Comparison of ENCODE assay signal across 20 cellular contexts in genomic region chr11:102555091-102555490, GRCh38. TPM values are rescaled to one million over a fixed set of nuclear protein-coding genes. Genes with fewer than 3 reads are reported as not detected.
A peak's percentile ranks its signal among the peaks of the same experiment; 100 is the strongest.
DNase-seq lines count a peak whose midpoint lies in the region; ATAC-seq, FAIRE-seq and TF ChIP-seq lines count a peak whose summit lies in the region.
"Had no signal": no experiment of that assay in that cellular context is flagged by ENCODE, and none has a peak within 500 bp of the region (broad histone marks: within the 10 kb centered on the region; RNA-seq: fewer than 3 reads in every experiment).

No MANE protein-coding gene starts in this region.

- H3K4me3 ChIP-seq in HepG2 (replicated peaks in 1 of 3; ENCODE audit: insufficient read depth in 1 of 3, low read depth in 2 of 3, low read length in 3 of 3) (no peak overlapping the region), right lobe of liver (no peak overlapping the region), PC-9 (no peak overlapping the region), left ventricle myocardium inferior (no peak overlapping the region)
- H3K4me3 ChIP-seq: BLaER1, GM12878 had no signal

- no peak overlapping the region for H3K4me2 ChIP-seq in HepG2 (ENCODE audit: low read depth, low read length)
- no peak overlapping the region for H3K4me2 ChIP-seq in PC-9
- H3K4me2 ChIP-seq: BLaER1 had no signal

- no peak overlapping the region for H2AFZ ChIP-seq in HepG2 (ENCODE audit: low read length)
- H2AFZ ChIP-seq in PC-9, result no peak overlapping the region; the same call in 1 of the 2 replicates

- intact Hi-C loops in HepG2 (cut with micrococcal nuclease; ENCODE audit: unreplicated experiment), result no loop called here
- intact Hi-C loops in right lobe of liver (cut with DNase I), result no loop called here
- intact Hi-C loops in PC-9 (cut with micrococcal nuclease; ENCODE audit: unreplicated experiment), result no loop called here
- intact Hi-C loops in left ventricle myocardium inferior (cut with micrococcal nuclease), result no loop called here

- TF ChIP-seq CTCF in HepG2 (CRISPR knock-in tag; IDR thresholded peaks at IDR 0.05) (no peak), right lobe of liver (IDR thresholded peaks at IDR 0.05) (no peak), PC-9 (conservative IDR thresholded peaks at IDR 0.05) (no peak), left ventricle myocardium inferior (IDR thresholded peaks at IDR 0.05; ENCODE audit: borderline replicate concordance) (no peak)

- BruUV-seq in HepG2 (replicated peaks; lab: Mats Ljungman, UMichigan), result no TSS peak
- no TSS peak for BruUV-seq in PC-9 (replicated peaks; lab: Mats Ljungman, UMichigan)

- ATAC-seq in HepG2 (no peak), right lobe of liver (no peak)
- ATAC-seq: GM12878 had no signal

- POLR2A ChIA-PET in HepG2 (lab: Yijun Ruan, JAX) (interaction anchor here (2.2 kb wide), 1 partner anchor 48 kb away, joined by 7 read pairs; no protein-coding TSS in a partner anchor), PC-9 (lab: Charles Lee; ENCODE audit: unreplicated experiment) (no interaction called here)

- 10% methylated on average over 3 of the region's 3 CpGs for WGBS in HepG2 (ENCODE audit: low lambda C conversion rate)
- WGBS in right lobe of liver (ENCODE audit: insufficient coverage, low coverage, low lambda C conversion rate, missing lambda C conversion rate), result 64% methylated on average over 3 of the region's 3 CpGs

- no peak for TF ChIP-seq RAD21 in HepG2 (CRISPR knock-in tag; IDR thresholded peaks at IDR 0.05)

- no peak for TF ChIP-seq EP300 in HepG2 (IDR thresholded peaks at IDR 0.05; ENCODE audit: low read depth in 2 of 2, low read length in 2 of 2)
- TF ChIP-seq EP300 in HepG2 (CRISPR knock-in tag; IDR thresholded peaks at IDR 0.05; ENCODE audit: borderline replicate concordance), result no peak

- H3K9me2 ChIP-seq in PC-9 (ENCODE audit: insufficient read depth), result no peaks in the 10 kb centered on the region

- H3K36me3 ChIP-seq in HepG2 (replicated peaks in 1 of 2; ENCODE audit: control insufficient read depth in 1 of 2, insufficient read depth in 2 of 2, low read length in 2 of 2), result no peaks in the 10 kb centered on the region
- H3K36me3 ChIP-seq in right lobe of liver, result no peaks in the 10 kb centered on the region
- H3K36me3 ChIP-seq in PC-9 (ENCODE audit: low read depth), result no peaks in the 10 kb centered on the region
- no peaks in the 10 kb centered on the region for H3K36me3 ChIP-seq in left ventricle myocardium inferior

- no peak for FAIRE-seq in HepG2 (lab: Jason Lieb, UNC)
- FAIRE-seq: GM12878, HTR-8/SVneo had no signal

- H3K4me1 ChIP-seq in HepG2 (ENCODE audit: insufficient read depth, low read length) (peaks cover 12% of the 10 kb centered on the region), right lobe of liver (no peaks in the 10 kb centered on the region), PC-9 (replicated peaks; ENCODE audit: insufficient read depth) (peaks cover 50% of the 10 kb centered on the region), left ventricle myocardium inferior (no peaks in the 10 kb centered on the region)

- no peaks in the 10 kb centered on the region for H3K9me3 ChIP-seq in HepG2 (ENCODE audit: low read length)
- no peaks in the 10 kb centered on the region for H3K9me3 ChIP-seq in right lobe of liver
- no peaks in the 10 kb centered on the region for H3K9me3 ChIP-seq in PC-9 (ENCODE audit: insufficient read depth, low read depth)
- H3K9me3 ChIP-seq in left ventricle myocardium inferior (replicated peaks), result no peaks in the 10 kb centered on the region

- no peak overlapping the region for H3K27ac ChIP-seq in HepG2 (ENCODE audit: extremely low read length, insufficient read depth, low read length)
- no peak overlapping the region for H3K27ac ChIP-seq in right lobe of liver
- H3K27ac ChIP-seq in PC-9, result peak overlapping the region; percentile 95
- H3K27ac ChIP-seq in left ventricle myocardium inferior (replicated peaks), result no peak overlapping the region
- H3K27ac ChIP-seq: 22Rv1, BLaER1 had no signal

- TF ChIP-seq POLR2A in HepG2 (IDR thresholded peaks at IDR 0.05; ENCODE audit: insufficient read depth in 1 of 2, low read depth in 2 of 2, low read length in 2 of 2) (no peak), right lobe of liver (IDR thresholded peaks at IDR 0.05) (no peak)

- DNase-seq in HepG2 (ENCODE audit: low spot score) (no peak), right lobe of liver (no peak), PC-9 (no peak), foreskin melanocyte (peak; percentile 97), left ventricle myocardium inferior (no peak), NCI-H2171 (lab: John Stamatoyannopoulos, UW) (no peak)
- DNase-seq in activated CD4-positive, alpha-beta T cell treated with anti-CD3 and anti-CD28 coated beads, Interleukin-2, amount 50 U/mL, for 1 hour, result no peak
- DNase-seq in activated naive CD4-positive, alpha-beta T cell treated with anti-CD3 and anti-CD28 coated beads, Interleukin-2, amount 50 U/mL, for 16 hours, result no peak
- DNase-seq: AML-193, Calu3, DMS 273 treated with DMSO at 0.1 percent for 48 hours, DMS79, GOT3, H9, HFFc6 had no signal

- H4K20me1 ChIP-seq in HepG2 (ENCODE audit: insufficient read depth, low read length), result no peaks in the 10 kb centered on the region
- no peaks in the 10 kb centered on the region for H4K20me1 ChIP-seq in PC-9 (ENCODE audit: insufficient read depth)
- H4K20me1 ChIP-seq: BLaER1 had no signal

- in situ Hi-C loops in HepG2 (cut with HindIII; ENCODE audit: extremely low pct_ligation_motif_present, low pct_unique_long_range_greater_than_20kb), result no loop called here

- no peak overlapping the region for H3K9ac ChIP-seq in HepG2 (ENCODE audit: insufficient read depth, low read depth, low read length)
- H3K9ac ChIP-seq: BLaER1 had no signal

- H3K79me2 ChIP-seq in HepG2 (ENCODE audit: insufficient read depth, low read length), result no peaks in the 10 kb centered on the region
- no peaks in the 10 kb centered on the region for H3K79me2 ChIP-seq in PC-9 (ENCODE audit: low read depth)

- H3F3A ChIP-seq in PC-9 (ENCODE audit: insufficient read depth, low read depth), result peaks cover 45% of the 10 kb centered on the region

- 0 out of 5 replicates have a peak, but pooled peaks cover 0 to 4% of the 10 kb centered on the region in 2 experiments for H3K27me3 ChIP-seq in HepG2 (ENCODE audit: control insufficient read depth in 1 of 2, insufficient read depth in 2 of 2, low read length in 2 of 2)
- H3K27me3 ChIP-seq in right lobe of liver, result no peaks in the 10 kb centered on the region
- no peaks in the 10 kb centered on the region for H3K27me3 ChIP-seq in PC-9 (ENCODE audit: insufficient read depth, low read depth)
- peaks cover 5% of the 10 kb centered on the region for H3K27me3 ChIP-seq in left ventricle myocardium inferior (ENCODE audit: low read depth)
- H3K27me3 ChIP-seq: BLaER1 had no signal

- CTCF ChIA-PET in HepG2 (lab: Yijun Ruan, JAX; ENCODE audit: low intra/inter-chr PET ratio, low total read pairs), result no interaction called here
- CTCF ChIA-PET in PC-9 (lab: Charles Lee), result interaction anchor here (0.6 kb wide), 1 partner anchor 25 kb away, joined by 3 read pairs; no protein-coding TSS in a partner anchor

TF ChIP-seq in HepG2, 621 proteins besides CTCF, POLR2A, EP300 and RAD21:
- TF ChIP-seq CEBPB (IDR thresholded peaks at IDR 0.05; ENCODE audit: borderline replicate concordance, low read depth, low read length), result peak; percentile 39; the same call in 1 of the 2 replicates
- TF ChIP-seq ZSCAN30 (CRISPR knock-in tag; IDR thresholded peaks at IDR 0.05), result no peak

RNA-seq across cellular contexts. Expression of gene MMP7, which starts 24.5 kb away (rescaled TPM):
- not detected in 2 replicates for total RNA-seq in HepG2 (2016; rRNA removed; fragmentation: Illumina TruSeq; extraction: Trizol)
- total RNA-seq in HepG2 (2016; cell fraction: cytosol; rRNA removed; fragmentation: Illumina TruSeq; extraction: Trizol; ENCODE audit: low read depth), result not detected in 2 replicates
- total RNA-seq in HepG2 (2016; cell fraction: insoluble cytoplasmic fraction; rRNA removed; fragmentation: Illumina TruSeq; extraction: Trizol), result not detected in 2 replicates
- total RNA-seq in HepG2 (2016; cell fraction: membrane; rRNA removed; fragmentation: Illumina TruSeq; extraction: Trizol), result not detected in 2 replicates
- not detected in 2 replicates for total RNA-seq in HepG2 (2016; cell fraction: nucleus; rRNA removed; fragmentation: Illumina TruSeq; extraction: Trizol)
- polyA plus RNA-seq in HepG2 (2011; rRNA removed), result 0.17 and 0.29 TPM in 2 replicates
- polyA plus RNA-seq in HepG2 (2011; cell fraction: cytosol; rRNA removed), result 0.12 and 0.28 TPM in 2 replicates
- polyA plus RNA-seq in HepG2 (2011; cell fraction: nucleus; rRNA removed), result 0.12 TPM in 1 of 2 replicates, not detected in the other
- 0.24 TPM in 1 of 2 replicates, not detected in the other for polyA plus RNA-seq in HepG2 (2012)
- polyA plus RNA-seq in HepG2 (2016; cell fraction: cytosol; fragmentation: Illumina TruSeq; extraction: Trizol; ENCODE audit: low read depth), result not detected in 2 replicates
- not detected in 2 replicates for polyA plus RNA-seq in HepG2 (2016; cell fraction: insoluble cytoplasmic fraction; fragmentation: Illumina TruSeq; extraction: Trizol; ENCODE audit: low read depth)
- polyA plus RNA-seq in HepG2 (2016; cell fraction: membrane; fragmentation: Illumina TruSeq; extraction: Trizol; ENCODE audit: low read depth), result not detected in 2 replicates
- polyA plus RNA-seq in HepG2 (2016; cell fraction: nucleus; fragmentation: Illumina TruSeq; extraction: Trizol; ENCODE audit: insufficient read depth, low read depth), result not detected in 2 replicates
- not detected in 2 replicates for polyA minus RNA-seq in HepG2 (2011; rRNA and poly(A)+ RNA removed; ENCODE audit: low replicate concordance)
- not detected in 2 replicates for polyA minus RNA-seq in HepG2 (2011; cell fraction: cytosol; rRNA and poly(A)+ RNA removed)
- not detected in 2 replicates for polyA minus RNA-seq in HepG2 (2011; cell fraction: nucleus; rRNA and poly(A)+ RNA removed)
- 1 to 10 TPM in 3 of 6 experiments, under 1 TPM in 3; 0.37 to 2.9 (median 1.1) TPM for total RNA-seq in right lobe of liver
- total RNA-seq in PC-9 (2021), result 1.1 and 1.3 TPM in 2 replicates
- not detected for total RNA-seq in left ventricle myocardium inferior
- total RNA-seq: G401, H9, HFFc6 had no signal
